In genomic region chr5:159866093-159866492, GRCh38 we compare ENCODE assay signal across 20 cellular contexts. TPM values are rescaled to one million over a fixed set of nuclear protein-coding genes. Genes with fewer than 3 reads are reported as not detected.
"Had no signal": no experiment of that assay in that cellular context is flagged by ENCODE, and none has a peak within 500 bp of the region (broad histone marks: within the 10 kb centered on the region; RNA-seq: fewer than 3 reads in every experiment).

No MANE protein-coding gene starts in this region.

- H3K4me3 ChIP-seq: lung, mucosa of descending colon, sigmoid colon had no signal

- DNase-seq: heart left ventricle; hypothalamus; immature natural killer cell; midbrain; mucosa of descending colon; naive thymus-derived CD4-positive, alpha-beta T cell; ovary; right cardiac atrium; sigmoid colon; small intestine; spleen; stimulated activated CD4-positive, alpha-beta T cell treated with anti-CD3 and anti-CD28 coated beads, Interleukin-4, amount 100 ng/mL, for 24 hours; stimulated activated naive CD4-positive, alpha-beta T cell; uterus had no signal

- H3K27me3 ChIP-seq: ovary, sigmoid colon, suprapubic skin, tibial nerve, uterus had no signal

- H3K27ac ChIP-seq: sigmoid colon, suprapubic skin, tibial nerve had no signal

- H3K9me3 ChIP-seq: heart left ventricle, mucosa of descending colon, ovary, sigmoid colon, spleen, suprapubic skin, thoracic aorta, tibial nerve, uterus had no signal

- H3K36me3 ChIP-seq: heart left ventricle, ovary, sigmoid colon, spleen, suprapubic skin, thoracic aorta, tibial nerve, uterus had no signal

- H3K4me1 ChIP-seq: sigmoid colon, spleen, tibial nerve had no signal

- ATAC-seq: heart left ventricle; mucosa of descending colon; naive thymus-derived CD4-positive, alpha-beta T cell; natural killer cell treated with Interleukin-12 subunit alpha and Interleukin-12 subunit beta and Interleukin-15 and Interleukin-18, amount 100 ng/mL, for 72 hours; stimulated activated effector memory CD8-positive, alpha-beta T cell treated with anti-CD3 and anti-CD28 coated beads, Interleukin-12 subunit alpha, Interleukin-12 subunit beta, amount 100 ng/mL, for 72 hours had no signal

RNA-seq across cellular contexts. Expression of gene ADRA1B, which starts 50.2 kb away (rescaled TPM):
- total RNA-seq: natural killer cell treated with Interleukin-12 subunit alpha and Interleukin-12 subunit beta and Interleukin-15 and Interleukin-18, amount 100 ng/mL, for 72 hours had no signal
